20 cellular contexts compared by ENCODE assay signal in the genomic region with DNA sequence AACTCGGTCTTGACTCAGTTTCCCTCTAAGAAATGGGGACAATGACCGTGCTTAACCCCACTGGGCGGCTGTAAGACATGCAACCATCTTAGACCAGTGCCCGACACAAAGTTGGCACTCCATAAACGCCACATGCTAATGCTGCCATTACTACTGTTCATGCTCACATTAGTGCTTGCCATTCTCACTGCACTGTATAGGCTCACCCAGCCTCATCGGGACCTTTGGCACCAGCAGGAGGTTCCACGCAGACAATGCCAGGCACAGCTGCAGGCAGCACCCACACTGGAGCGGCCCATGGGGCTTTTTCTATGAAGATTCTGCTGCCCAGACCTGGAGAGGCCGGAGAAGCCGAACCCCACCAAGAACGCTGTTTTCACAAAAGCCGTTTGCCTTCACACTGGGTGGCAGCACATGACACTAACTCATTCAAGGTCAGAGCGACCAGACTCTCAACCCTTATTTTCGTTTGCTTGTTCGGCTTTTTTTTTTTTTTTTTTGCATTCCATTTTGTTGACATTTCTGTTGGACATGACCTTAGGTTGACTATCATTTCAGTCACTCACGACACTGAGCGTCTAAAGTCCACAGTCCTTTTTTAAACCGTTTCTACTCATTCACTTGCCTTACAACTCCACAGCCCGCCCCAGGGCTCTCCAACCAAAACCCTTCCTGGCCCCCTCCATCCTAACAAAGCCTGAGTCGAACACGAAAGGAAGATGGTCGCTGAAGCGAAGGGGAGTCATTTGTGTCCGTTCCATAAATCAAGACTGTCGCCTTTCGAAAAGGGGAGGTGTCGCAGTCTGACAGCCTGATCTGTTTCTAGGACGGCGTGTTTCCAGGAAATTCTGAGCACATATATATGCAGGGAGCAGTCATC.
DNase-seq lines count a peak whose midpoint lies in the region; ATAC-seq, FAIRE-seq and TF ChIP-seq lines count a peak whose summit lies in the region.
"Had no signal": no experiment of that assay in that cellular context is flagged by ENCODE, and none has a peak within 500 bp of the region (broad histone marks: within the 10 kb centered on the region; RNA-seq: fewer than 3 reads in every experiment).

No MANE protein-coding gene starts in this region.

- CTCF ChIA-PET in A549 (lab: Yijun Ruan, JAX) = interaction anchor here (0.7 kb wide), 1 partner anchor 38 kb away, joined by 3 read pairs; no protein-coding TSS in a partner anchor

- TF ChIP-seq EP300 in A549 (IDR thresholded peaks at IDR 0.05) = no peak

- POLR2A ChIA-PET in A549 (lab: Yijun Ruan, JAX) = no interaction called here

- H3K4me2 ChIP-seq in A549 = peak overlapping the region; percentile 48
- H3K4me2 ChIP-seq: SK-N-SH had no signal

- ATAC-seq in A549 (peak; percentile 23 to 67; a peak in 3 of 6 replicates), sciatic nerve (no peak), GM21360 (IDR thresholded peaks at IDR 0.05; ENCODE audit: unreplicated experiment) (no peak)

- intact Hi-C loops in ascending aorta (cut with DNase I) = no loop called here
- intact Hi-C loops in sciatic nerve (cut with DNase I) = no loop called here

- DNase-seq in A549 (ENCODE audit: low read depth in 1 of 2, low spot score in 1 of 2) (no peak), HuH-7.5 (ENCODE audit: low spot score) (peak; percentile 53), globus pallidus (ENCODE audit: low spot score) (peak; percentile 65), HPDE6-E6E7 (ENCODE audit: extremely low spot score) (no peak), ascending aorta (ENCODE audit: low spot score in 2 of 2) (no peak), sciatic nerve (ENCODE audit: low spot score) (no peak)
- DNase-seq: activated CD4-positive, alpha-beta T cell treated with anti-CD3 and anti-CD28 coated beads, Interleukin-2, amount 10 ng/mL, durations not matched to agents 7 days and 5 days; activated T-cell treated with anti-CD3 and anti-CD28 coated beads, Interleukin-2, amount 50 U/mL, for 24 hours; effector CD8-positive, alpha-beta T cell; GF-D8; H9; NCI-H187 treated with DMSO at 0.1 percent for 48 hours; SK-N-SH; uterus had no signal

- TF ChIP-seq POLR2A in A549 (IDR thresholded peaks at IDR 0.05; ENCODE audit: low read length) = no peak

- 43% methylated on average over 29 of the region's 29 CpGs for WGBS in A549 (ENCODE audit: missing lambda C conversion rate)

- peaks cover 6% of the 10 kb centered on the region for H3K9me3 Mint-ChIP-seq in nephron

- H3K36me3 Mint-ChIP-seq in nephron (ENCODE audit: low read depth) = no peaks in the 10 kb centered on the region

- peak overlapping the region in 2 of 3 experiments; percentile 20 to 35 for H3K4me3 Mint-ChIP-seq in nephron
- H3K4me3 Mint-ChIP-seq: activated CD4-positive, alpha-beta T cell treated with anti-CD3 and anti-CD28 coated beads, Interleukin-2, amount 10 ng/mL, durations not matched to agents 7 days and 5 days; activated naive CD4-positive, alpha-beta T cell treated with anti-CD3 and anti-CD28 coated beads, Interleukin-2, amount 50 U/mL, for 24 hours; activated T-cell treated with anti-CD3 and anti-CD28 coated beads, Interleukin-2, amount 50 U/mL, for 24 hours; H9; stimulated activated naive CD8-positive, alpha-beta T cell treated with anti-CD3 and anti-CD28 coated beads, Interleukin-15, Interleukin-2, amounts not matched to agents 100 ng/mL and 50 ng/mL, for 24 hours had no signal

- no peaks in the 10 kb centered on the region for H3K36me3 ChIP-seq in ascending aorta
- H3K36me3 ChIP-seq: uterus had no signal

- FAIRE-seq in A549 (lab: Jason Lieb, UNC) = no peak
- FAIRE-seq: GM12892, TTC549 had no signal

- TF ChIP-seq CTCF in A549 (IDR thresholded peaks at IDR 0.05) (no peak), nephron (IDR thresholded peaks at IDR 0.05; ENCODE audit: unreplicated experiment in 3 of 3) (no peak), ascending aorta (IDR thresholded peaks at IDR 0.05) (no peak)

- H3K27ac ChIP-seq in A549 (no peak overlapping the region), ascending aorta (no peak overlapping the region)
- H3K27ac ChIP-seq: uterus had no signal

- H3K4me3 ChIP-seq in A549 (no peak overlapping the region), ascending aorta (no peak overlapping the region)
- H3K4me3 ChIP-seq: uterus had no signal

- H3K4me1 Mint-ChIP-seq in nephron = no peaks in the 10 kb centered on the region
- H3K4me1 Mint-ChIP-seq: activated CD4-positive, alpha-beta T cell treated with anti-CD3 and anti-CD28 coated beads, Interleukin-2, amount 10 ng/mL, durations not matched to agents 7 days and 5 days; activated naive CD4-positive, alpha-beta T cell treated with anti-CD3 and anti-CD28 coated beads, Interleukin-2, amount 50 U/mL, for 24 hours had no signal

- no peak for TF ChIP-seq RAD21 in A549 (conservative IDR thresholded peaks at IDR 0.05 in 1 of 2, IDR thresholded peaks at IDR 0.05 in 1 of 2)

- H3K4me1 ChIP-seq in A549 = 0 out of 3 replicates have a peak, but pooled peaks cover 3% of the 10 kb centered on the region
- H3K4me1 ChIP-seq in ascending aorta = no peaks in the 10 kb centered on the region
- H3K4me1 ChIP-seq: uterus had no signal

- no peaks in the 10 kb centered on the region for H3K27me3 ChIP-seq in ascending aorta
- H3K27me3 ChIP-seq: uterus had no signal

- H3K9me3 ChIP-seq in A549 (no peaks in the 10 kb centered on the region), ascending aorta (peaks cover 0 to 9% of the 10 kb centered on the region in 2 donors)
- H3K9me3 ChIP-seq: SK-N-SH, uterus had no signal

- H3K27me3 Mint-ChIP-seq in nephron (ENCODE audit: low read depth) = no peaks in the 10 kb centered on the region

- peak overlapping the region in 1 of 3 experiments; percentile 55 for H3K27ac Mint-ChIP-seq in nephron
- H3K27ac Mint-ChIP-seq: activated CD4-positive, alpha-beta T cell treated with anti-CD3 and anti-CD28 coated beads, Interleukin-2, amount 10 ng/mL, durations not matched to agents 7 days and 5 days; activated naive CD4-positive, alpha-beta T cell treated with anti-CD3 and anti-CD28 coated beads, Interleukin-2, amount 50 U/mL, for 24 hours; activated T-cell treated with anti-CD3 and anti-CD28 coated beads, Interleukin-2, amount 50 U/mL, for 24 hours; H9; stimulated activated naive CD8-positive, alpha-beta T cell treated with anti-CD3 and anti-CD28 coated beads, Interleukin-15, Interleukin-2, amounts not matched to agents 100 ng/mL and 50 ng/mL, for 24 hours had no signal

TF ChIP-seq in A549, 52 proteins besides CTCF, POLR2A, EP300 and RAD21:
- TF ChIP-seq KDM1A (IDR thresholded peaks at IDR 0.05; ENCODE audit: low read depth) (no peak), PHF8 (IDR thresholded peaks at IDR 0.05; ENCODE audit: borderline replicate concordance, low read depth) (no peak)
TF ChIP-seq in A549: peak in this region for 0.

Comparison
In these comparisons a context has a peak if more than half of its experiments do, and no peak if none do; other contexts are left out.
1. ATAC-seq: peak in A549 (2 of 2); none in sciatic nerve (single experiment) and GM21360 (single experiment).
2. DNase-seq: peak in HuH-7.5 (single experiment) and globus pallidus (single experiment); none in A549 (0 of 2), HPDE6-E6E7 (single experiment), ascending aorta (0 of 2) and sciatic nerve (single experiment).